10 cellular contexts compared by ENCODE assay signal in the genomic region with DNA sequence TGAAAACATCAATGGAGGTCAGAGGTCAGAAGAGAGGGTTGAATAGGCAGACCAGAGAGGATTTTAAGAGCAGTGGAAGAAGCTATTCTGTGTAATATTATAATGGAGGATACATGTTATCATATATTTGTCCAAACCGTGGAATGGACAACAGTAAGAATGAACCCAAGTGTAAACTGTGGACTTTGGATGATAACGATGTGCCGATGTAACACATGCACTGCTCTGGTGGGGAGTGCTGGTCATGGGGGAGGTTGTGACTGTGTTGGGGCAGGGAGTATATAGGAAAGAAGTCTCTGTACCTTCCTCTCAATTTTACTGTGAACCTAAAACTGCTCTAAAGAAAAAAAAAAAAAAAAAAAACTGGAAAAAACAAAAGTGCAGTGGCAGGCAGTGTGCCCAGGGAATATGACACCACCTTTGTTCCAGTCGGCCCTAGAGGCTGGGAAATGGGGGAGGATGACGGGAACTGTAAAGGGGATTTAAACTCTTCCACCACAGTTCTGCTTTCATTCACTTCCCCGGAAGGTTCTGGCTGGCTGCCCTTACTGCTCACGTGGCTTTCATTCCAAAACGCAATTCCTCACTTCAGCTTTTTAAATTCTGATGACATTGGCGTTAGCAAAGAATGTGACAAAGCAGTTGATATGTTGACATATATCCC.
DNase-seq lines count a peak whose midpoint lies in the region; ATAC-seq and TF ChIP-seq lines count a peak whose summit lies in the region.
"Had no signal": no experiment of that assay in that cellular context is flagged by ENCODE, and none has a peak within 500 bp of the region (broad histone marks: within the 10 kb centered on the region; RNA-seq: fewer than 3 reads in every experiment).

No MANE protein-coding gene starts in this region.

- H3K36me3 Mint-ChIP-seq in T-cell, result no peaks in the 10 kb centered on the region
- H3K36me3 Mint-ChIP-seq: stimulated activated naive B cell treated with anti-CD40 and anti-IgM and Interleukin-4, amounts not matched to agents 10 μg/mL and 1 μg/mL and 100 μg/mL, for 72 hours had no signal

- TF ChIP-seq POLR2A in sigmoid colon (IDR thresholded peaks at IDR 0.05), result no peak
- no peak for TF ChIP-seq POLR2A in GM18505 (IDR thresholded peaks at IDR 0.05; ENCODE audit: borderline replicate concordance, extremely low read depth, insufficient read depth, insufficient read length)

- H3K4me1 Mint-ChIP-seq in T-cell, result peaks cover 17 to 24% (median 24%) of the 10 kb centered on the region in 3 donors

- H3K27ac Mint-ChIP-seq in T-cell, result peak overlapping the region; percentile 95 to 96

- TF ChIP-seq EP300 in sigmoid colon (IDR thresholded peaks at IDR 0.05), result peak in 1 of 4 donors; percentile 28

- 20 to 56% methylated on average over 9 of the region's 9 CpGs for WGBS in sigmoid colon, 2 donors

- TF ChIP-seq CTCF in HEK293 (tag by site-specific recombination; IDR thresholded peaks at IDR 0.05) (no peak), sigmoid colon (IDR thresholded peaks at IDR 0.05) (no peak)

- POLR2A ChIA-PET in HEK293 (lab: Yijun Ruan, JAX), result interaction anchor here (0.6 kb wide), 1 partner anchor 9 kb away, joined by 4 read pairs; no protein-coding TSS in a partner anchor
- POLR2A ChIA-PET in T-cell (lab: Charles Lee), result interaction anchor here (0.5 to 0.6 kb wide), 3 partner anchors 28 to 162 kb away, joined by 3 to 6 read pairs (median 3); no protein-coding TSS in a partner anchor

- ATAC-seq in T-cell (replicated peaks in 1 of 4) (no peak), GM18517 (IDR thresholded peaks at IDR 0.05; ENCODE audit: unreplicated experiment) (no peak), HG03342 (IDR thresholded peaks at IDR 0.05; ENCODE audit: unreplicated experiment) (no peak), GM18505 (IDR thresholded peaks at IDR 0.05; ENCODE audit: unreplicated experiment) (no peak)

- CTCF ChIA-PET in HEK293 (lab: Yijun Ruan, JAX), result interaction anchor here (0.9 kb wide), 1 partner anchor 9 kb away, joined by 3 read pairs; no protein-coding TSS in a partner anchor
- CTCF ChIA-PET in T-cell (lab: Charles Lee), result interaction anchor here (0.6 to 2.2 kb wide), 4 partner anchors 29 to 216 kb away, joined by 3 to 11 read pairs (median 6); no protein-coding TSS in a partner anchor

- H3K27me3 Mint-ChIP-seq in T-cell, result no peaks in the 10 kb centered on the region

- H3K9me3 Mint-ChIP-seq in T-cell, result peaks cover 2 to 4% (median 3%) of the 10 kb centered on the region in 3 donors

- no peak overlapping the region for H3K27ac ChIP-seq in HEK293 (ENCODE audit: extremely low read depth, low read depth, low read length)
- no peak overlapping the region for H3K27ac ChIP-seq in sigmoid colon
- H3K27ac ChIP-seq: epithelial cell of prostate had no signal

- intact Hi-C loops in head of caudate nucleus (cut with DNase I) (no loop called here), sigmoid colon (cut with DNase I) (no loop called here)

- H3K4me3 Mint-ChIP-seq in T-cell, result peak overlapping the region; percentile 1 to 34 (median 17)
- H3K4me3 Mint-ChIP-seq: stimulated activated naive B cell treated with anti-CD40 and anti-IgM and Interleukin-4, amounts not matched to agents 10 μg/mL and 1 μg/mL and 100 μg/mL, for 72 hours had no signal

- H3K36me3 ChIP-seq in HEK293 (ENCODE audit: control insufficient read depth in 2 of 2, insufficient read depth in 1 of 2, low read length in 2 of 2) (no peaks in the 10 kb centered on the region), sigmoid colon (no peaks in the 10 kb centered on the region)

- H3K4me1 ChIP-seq in HEK293 (ENCODE audit: control insufficient read depth, insufficient read depth, low read length) (peaks cover 3% of the 10 kb centered on the region), sigmoid colon (peaks cover 0 to 8% (median 4%) of the 10 kb centered on the region in 4 donors)

- H3K9me3 ChIP-seq in HEK293 (ENCODE audit: control insufficient read depth, insufficient read depth, low read depth, low read length) (no peaks in the 10 kb centered on the region), sigmoid colon (no peaks in the 10 kb centered on the region)

- H3K27me3 ChIP-seq in sigmoid colon, result no peaks in the 10 kb centered on the region

- H3K4me3 ChIP-seq in HEK293 (ENCODE audit: low read depth, low read length) (no peak overlapping the region), sigmoid colon (no peak overlapping the region)

- no peak for DNase-seq in T-cell
- DNase-seq in head of caudate nucleus, result peak in 40 of 42 donors; percentile 16 to 81 (median 52)
- peak; percentile 79 for DNase-seq in sigmoid colon
- no peak for DNase-seq in NCI-H1436 (lab: John Stamatoyannopoulos, UW)
- DNase-seq: stimulated activated naive B cell treated with anti-CD40 and anti-IgM and Interleukin-4, amounts not matched to agents 10 μg/mL and 1 μg/mL and 100 μg/mL, for 72 hours had no signal

TF ChIP-seq in HEK293, 187 proteins besides CTCF, POLR2A, EP300 and RAD21 (continues in another document):
- TF ChIP-seq ZNF624 (tag by site-specific recombination; IDR thresholded peaks at IDR 0.05), result no peak
- TF ChIP-seq, protein P1, sequence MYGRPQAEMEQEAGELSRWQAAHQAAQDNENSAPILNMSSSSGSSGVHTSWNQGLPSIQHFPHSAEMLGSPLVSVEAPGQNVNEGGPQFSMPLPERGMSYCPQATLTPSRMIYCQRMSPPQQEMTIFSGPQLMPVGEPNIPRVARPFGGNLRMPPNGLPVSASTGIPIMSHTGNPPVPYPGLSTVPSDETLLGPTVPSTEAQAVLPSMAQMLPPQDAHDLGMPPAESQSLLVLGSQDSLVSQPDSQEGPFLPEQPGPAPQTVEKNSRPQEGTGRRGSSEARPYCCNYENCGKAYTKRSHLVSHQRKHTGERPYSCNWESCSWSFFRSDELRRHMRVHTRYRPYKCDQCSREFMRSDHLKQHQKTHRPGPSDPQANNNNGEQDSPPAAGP (tag by site-specific recombination; IDR thresholded peaks at IDR 0.05), result no peak
- TF ChIP-seq ZNF792 (tag by site-specific recombination; IDR thresholded peaks at IDR 0.05), result no peak
- peak; percentile 98 for TF ChIP-seq MZF1 (tag by site-specific recombination; IDR thresholded peaks at IDR 0.05; ENCODE audit: borderline replicate concordance)
- TF ChIP-seq FEZF1 (tag by site-specific recombination; IDR thresholded peaks at IDR 0.05), result peak; percentile 23; the same call in 1 of the 2 replicates
- no peak for TF ChIP-seq SETDB1 (IDR thresholded peaks at IDR 0.05; ENCODE audit: insufficient read length, low read length)
- TF ChIP-seq ZNF658 (tag by site-specific recombination; IDR thresholded peaks at IDR 0.05), result no peak
- TF ChIP-seq, protein P2, sequence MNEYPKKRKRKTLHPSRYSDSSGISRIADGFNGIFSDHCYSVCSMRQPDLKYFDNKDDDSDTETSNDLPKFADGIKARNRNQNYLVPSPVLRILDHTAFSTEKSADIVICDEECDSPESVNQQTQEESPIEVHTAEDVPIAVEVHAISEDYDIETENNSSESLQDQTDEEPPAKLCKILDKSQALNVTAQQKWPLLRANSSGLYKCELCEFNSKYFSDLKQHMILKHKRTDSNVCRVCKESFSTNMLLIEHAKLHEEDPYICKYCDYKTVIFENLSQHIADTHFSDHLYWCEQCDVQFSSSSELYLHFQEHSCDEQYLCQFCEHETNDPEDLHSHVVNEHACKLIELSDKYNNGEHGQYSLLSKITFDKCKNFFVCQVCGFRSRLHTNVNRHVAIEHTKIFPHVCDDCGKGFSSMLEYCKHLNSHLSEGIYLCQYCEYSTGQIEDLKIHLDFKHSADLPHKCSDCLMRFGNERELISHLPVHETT (tag by site-specific recombination; IDR thresholded peaks at IDR 0.05), result no peak
- TF ChIP-seq, protein P3, sequence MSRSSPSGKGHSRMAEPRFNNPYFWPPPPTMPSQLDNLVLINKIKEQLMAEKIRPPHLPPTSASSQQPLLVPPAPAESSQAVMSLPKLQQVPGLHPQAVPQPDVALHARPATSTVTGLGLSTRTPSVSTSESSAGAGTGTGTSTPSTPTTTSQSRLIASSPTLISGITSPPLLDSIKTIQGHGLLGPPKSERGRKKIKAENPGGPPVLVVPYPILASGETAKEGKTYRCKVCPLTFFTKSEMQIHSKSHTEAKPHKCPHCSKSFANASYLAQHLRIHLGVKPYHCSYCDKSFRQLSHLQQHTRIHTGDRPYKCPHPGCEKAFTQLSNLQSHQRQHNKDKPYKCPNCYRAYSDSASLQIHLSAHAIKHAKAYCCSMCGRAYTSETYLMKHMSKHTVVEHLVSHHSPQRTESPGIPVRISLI (tag by site-specific recombination; IDR thresholded peaks at IDR 0.05), result peak; percentile 72
- TF ChIP-seq KLF7 (tag by site-specific recombination; IDR thresholded peaks at IDR 0.05; ENCODE audit: borderline replicate concordance), result no peak
- TF ChIP-seq ZNF223 (tag by site-specific recombination; IDR thresholded peaks at IDR 0.05), result no peak
- no peak for TF ChIP-seq ZFP3 (tag by site-specific recombination; IDR thresholded peaks at IDR 0.05; ENCODE audit: low read depth)
- no peak for TF ChIP-seq IKZF3 (tag by site-specific recombination; IDR thresholded peaks at IDR 0.05)
- TF ChIP-seq ZNF521 (tag by site-specific recombination; IDR thresholded peaks at IDR 0.05), result no peak
- no peak for TF ChIP-seq ZBTB7A (tag by site-specific recombination; IDR thresholded peaks at IDR 0.05; ENCODE audit: low read depth)
- TF ChIP-seq ZNF112 (tag by site-specific recombination; IDR thresholded peaks at IDR 0.05), result no peak
- TF ChIP-seq, protein P4, sequence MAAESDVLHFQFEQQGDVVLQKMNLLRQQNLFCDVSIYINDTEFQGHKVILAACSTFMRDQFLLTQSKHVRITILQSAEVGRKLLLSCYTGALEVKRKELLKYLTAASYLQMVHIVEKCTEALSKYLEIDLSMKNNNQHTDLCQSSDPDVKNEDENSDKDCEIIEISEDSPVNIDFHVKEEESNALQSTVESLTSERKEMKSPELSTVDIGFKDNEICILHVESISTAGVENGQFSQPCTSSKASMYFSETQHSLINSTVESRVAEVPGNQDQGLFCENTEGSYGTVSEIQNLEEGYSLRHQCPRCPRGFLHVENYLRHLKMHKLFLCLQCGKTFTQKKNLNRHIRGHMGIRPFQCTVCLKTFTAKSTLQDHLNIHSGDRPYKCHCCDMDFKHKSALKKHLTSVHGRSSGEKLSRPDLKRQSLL (tag by site-specific recombination; IDR thresholded peaks at IDR 0.05), result no peak
- no peak for TF ChIP-seq YY2 (tag by site-specific recombination; IDR thresholded peaks at IDR 0.05)

Comparison
In these comparisons a context has a peak if more than half of its experiments do, and no peak if none do; other contexts are left out.
1. DNase-seq: peak in head of caudate nucleus (40 of 42) and sigmoid colon (single experiment); none in T-cell (0 of 34) and NCI-H1436 (single experiment).